Comparison of ENCODE assay signal across 1 cellular context in the genomic region with DNA sequence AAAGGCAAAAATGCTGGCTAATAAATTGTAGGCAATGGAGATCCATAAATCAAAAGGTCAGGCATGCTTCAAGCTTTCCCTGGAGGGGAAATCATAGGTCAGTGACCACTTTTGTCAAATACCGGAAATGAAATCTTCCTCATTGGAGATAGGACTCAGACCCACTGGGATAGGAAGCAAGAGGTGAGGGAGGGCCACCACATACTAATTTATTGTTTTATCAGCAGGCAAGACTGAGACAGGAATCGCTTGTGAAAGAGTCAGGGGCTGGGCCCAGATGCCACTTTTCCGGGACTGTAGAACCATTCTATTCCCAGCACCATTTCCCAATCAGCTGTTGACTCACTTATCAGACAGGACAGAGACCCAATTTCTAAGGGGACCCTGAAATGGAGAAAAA.
TF ChIP-seq lines count a peak whose summit lies in the region.

No MANE protein-coding gene starts in this region.

TF ChIP-seq in K562, 482 proteins besides CTCF, POLR2A, EP300 and RAD21 (continued from another document):
- TF ChIP-seq ZBTB40 (IDR thresholded peaks at IDR 0.05) (no peak), ZBTB40 (CRISPR knock-in tag; IDR thresholded peaks at IDR 0.05) (no peak), SNRNP70 (optimal IDR thresholded peaks at IDR 0.05; ENCODE audit: low read depth, low read length) (no peak), MEIS2 (IDR thresholded peaks at IDR 0.05; ENCODE audit: partially characterized antibody) (peak; percentile 38)
- TF ChIP-seq, protein P1, sequence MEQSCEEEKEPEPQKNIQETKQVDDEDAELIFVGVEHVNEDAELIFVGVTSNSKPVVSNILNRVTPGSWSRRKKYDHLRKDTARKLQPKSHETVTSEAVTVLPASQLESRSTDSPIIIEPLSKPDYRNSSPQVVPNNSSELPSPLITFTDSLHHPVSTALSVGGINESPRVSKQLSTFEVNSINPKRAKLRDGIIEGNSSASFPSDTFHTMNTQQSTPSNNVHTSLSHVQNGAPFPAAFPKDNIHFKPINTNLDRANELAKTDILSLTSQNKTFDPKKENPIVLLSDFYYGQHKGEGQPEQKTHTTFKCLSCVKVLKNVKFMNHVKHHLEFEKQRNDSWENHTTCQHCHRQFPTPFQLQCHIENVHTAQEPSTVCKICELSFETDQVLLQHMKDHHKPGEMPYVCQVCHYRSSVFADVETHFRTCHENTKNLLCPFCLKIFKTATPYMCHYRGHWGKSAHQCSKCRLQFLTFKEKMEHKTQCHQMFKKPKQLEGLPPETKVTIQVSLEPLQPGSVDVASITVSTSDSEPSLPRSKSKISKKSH (CRISPR knock-in tag; IDR thresholded peaks at IDR 0.05), result no peak
